ENCODE assay signal across 17 cellular contexts in genomic region chr6:41342241-41342640, GRCh38. TPM values are rescaled to one million over a fixed set of nuclear protein-coding genes. Genes with fewer than 3 reads are reported as not detected.
A peak's percentile ranks its signal among the peaks of the same experiment; 100 is the strongest.
DNase-seq lines count a peak whose midpoint lies in the region; ATAC-seq, FAIRE-seq and TF ChIP-seq lines count a peak whose summit lies in the region.
"Had no signal": no experiment of that assay in that cellular context is flagged by ENCODE, and none has a peak within 500 bp of the region (broad histone marks: within the 10 kb centered on the region; RNA-seq: fewer than 3 reads in every experiment).

No MANE protein-coding gene starts in this region.

- no peaks in the 10 kb centered on the region for H3K9me3 Mint-ChIP-seq in stimulated activated memory B cell treated with anti-CD40 and anti-IgM and Interleukin-4, amounts not matched to agents 10 μg/mL and 1 μg/mL and 100 μg/mL, for 72 hours
- H3K9me3 Mint-ChIP-seq: CD4-positive, alpha-beta memory T cell; H9 had no signal

- peak overlapping the region; percentile 15 for H3K27ac Mint-ChIP-seq in stimulated activated memory B cell treated with anti-CD40 and anti-IgM and Interleukin-4, amounts not matched to agents 10 μg/mL and 1 μg/mL and 100 μg/mL, for 72 hours
- H3K27ac Mint-ChIP-seq: CD4-positive, alpha-beta memory T cell had no signal

- H2AK5ac ChIP-seq in H1 (ENCODE audit: low read depth, low read length), result no peak overlapping the region

- no peaks in the 10 kb centered on the region; the same call in 1 of the 2 replicates for H4K20me1 ChIP-seq in HepG2 (ENCODE audit: insufficient read depth, low read length)
- no peaks in the 10 kb centered on the region for H4K20me1 ChIP-seq in H1 (replicated peaks in 1 of 2; ENCODE audit: control insufficient read depth in 1 of 2, insufficient read depth in 2 of 2, low read length in 2 of 2)

- H3K14ac ChIP-seq in H1 (ENCODE audit: insufficient read length), result no peak overlapping the region

- no peak overlapping the region for H2BK120ac ChIP-seq in H1 (replicated peaks; ENCODE audit: low read depth, low read length)

- peaks cover 3% of the 10 kb centered on the region for H3K27me3 Mint-ChIP-seq in stimulated activated memory B cell treated with anti-CD40 and anti-IgM and Interleukin-4, amounts not matched to agents 10 μg/mL and 1 μg/mL and 100 μg/mL, for 72 hours

- TF ChIP-seq POLR2A in HepG2 (IDR thresholded peaks at IDR 0.05; ENCODE audit: insufficient read depth in 1 of 2, low read depth in 2 of 2, low read length in 2 of 2) (no peak), right lobe of liver (IDR thresholded peaks at IDR 0.05) (no peak), H1 (IDR thresholded peaks at IDR 0.05; ENCODE audit: control extremely low read depth in 1 of 2, low read depth in 2 of 2, low read length in 2 of 2) (no peak)

- H4K91ac ChIP-seq in H1 (replicated peaks; ENCODE audit: insufficient read length, low read length), result no peak overlapping the region

- POLR2A ChIA-PET in HepG2 (lab: Yijun Ruan, JAX), result no interaction called here
- POLR2A ChIA-PET in Panc1 (lab: Charles Lee), result no interaction called here
- POLR2A ChIA-PET in H1 (lab: Charles Lee; ENCODE audit: partially characterized antibody), result no interaction called here

- BruUV-seq in HepG2 (replicated peaks; lab: Mats Ljungman, UMichigan), result no TSS peak
- BruUV-seq in Panc1 (replicated peaks; lab: Mats Ljungman, UMichigan), result no TSS peak

- ATAC-seq in HepG2, result no peak
- no peak for ATAC-seq in right lobe of liver
- 0 out of 2 replicates have a peak, but pooled peaks have one; percentile 18 for ATAC-seq in Panc1
- ATAC-seq in stimulated activated memory B cell treated with anti-CD40 and anti-IgM and Interleukin-4, amounts not matched to agents 10 μg/mL and 1 μg/mL and 100 μg/mL, for 72 hours, result no peak
- ATAC-seq in SK-N-SH treated with all-trans-retinoic acid at 6 μM for 48 hours, result no peak

- no peak overlapping the region for H4K8ac ChIP-seq in H1 (ENCODE audit: extremely low read depth, insufficient read depth, low read length)

- FAIRE-seq in HepG2 (lab: Jason Lieb, UNC) (no peak), H1 (lab: Jason Lieb, UNC) (no peak)
- FAIRE-seq: A204.1, G401.6, GM12891 had no signal

- H3K79me1 ChIP-seq in H1 (ENCODE audit: low read depth, low read length), result no peaks in the 10 kb centered on the region

- H3K36me3 Mint-ChIP-seq in stimulated activated memory B cell treated with anti-CD40 and anti-IgM and Interleukin-4, amounts not matched to agents 10 μg/mL and 1 μg/mL and 100 μg/mL, for 72 hours, result no peaks in the 10 kb centered on the region
- H3K36me3 Mint-ChIP-seq: CD4-positive, alpha-beta memory T cell had no signal

- H3K18ac ChIP-seq in H1 (ENCODE audit: extremely low read depth, low read length), result no peak overlapping the region

- in situ Hi-C loops in HepG2 (cut with HindIII; ENCODE audit: extremely low pct_ligation_motif_present, low pct_unique_long_range_greater_than_20kb), result no loop called here
- in situ Hi-C loops in Panc1 (cut with HindIII; ENCODE audit: low pct_unique_long_range_greater_than_20kb, low sequenced_read_pairs), result no loop called here

- H3K4me3 Mint-ChIP-seq in stimulated activated memory B cell treated with anti-CD40 and anti-IgM and Interleukin-4, amounts not matched to agents 10 μg/mL and 1 μg/mL and 100 μg/mL, for 72 hours, result no peak overlapping the region
- H3K4me3 Mint-ChIP-seq: CD4-positive, alpha-beta memory T cell; H9 had no signal

- no peak overlapping the region for H3K56ac ChIP-seq in H1 (replicated peaks; ENCODE audit: insufficient read length, low read depth, low read length)

- no peak overlapping the region for H3K9ac ChIP-seq in HepG2 (ENCODE audit: insufficient read depth, low read depth, low read length)
- H3K9ac ChIP-seq in H1 (replicated peaks in 1 of 4; ENCODE audit: extremely low read depth in 1 of 4, low read depth in 3 of 4, low read length in 3 of 4), result no peak overlapping the region
- H3K9ac ChIP-seq: GM23248 had no signal

- CTCF ChIA-PET in HepG2 (lab: Yijun Ruan, JAX; ENCODE audit: low intra/inter-chr PET ratio, low total read pairs) (no interaction called here), Panc1 (lab: Charles Lee) (no interaction called here), H1 (lab: Charles Lee; ENCODE audit: partially characterized antibody) (interaction anchor here (1.1 to 1.9 kb wide), 3 partner anchors 9 to 341 kb away, joined by 3 to 4 read pairs (median 4); no protein-coding TSS in a partner anchor)

- TF ChIP-seq RAD21 in HepG2 (CRISPR knock-in tag; IDR thresholded peaks at IDR 0.05), result no peak
- TF ChIP-seq RAD21 in H1 (IDR thresholded peaks at IDR 0.05 in 1 of 2, conservative IDR thresholded peaks at IDR 0.05 in 1 of 2; ENCODE audit: low read depth in 2 of 2, low read length in 2 of 2), result no peak

- no peaks in the 10 kb centered on the region for H3K23me2 ChIP-seq in H1 (ENCODE audit: low read depth, low read length)

- H3K4me1 ChIP-seq in HepG2 (ENCODE audit: insufficient read depth, low read length), result no peaks in the 10 kb centered on the region
- H3K4me1 ChIP-seq in right lobe of liver, result no peaks in the 10 kb centered on the region
- H3K4me1 ChIP-seq in Panc1 (ENCODE audit: control insufficient read depth, insufficient read depth, low read length), result no peaks in the 10 kb centered on the region
- H3K4me1 ChIP-seq in H1 (replicated peaks in 1 of 4; ENCODE audit: control insufficient read depth in 3 of 4, insufficient read depth in 4 of 4, low read length in 3 of 4), result 0 out of 7 replicates have a peak, but pooled peaks cover 0 to 2% (median 0%) of the 10 kb centered on the region in 4 experiments
- H3K4me1 ChIP-seq: BE2C had no signal

- intact Hi-C loops in HepG2 (cut with micrococcal nuclease; ENCODE audit: unreplicated experiment) (no loop called here), right lobe of liver (cut with DNase I) (no loop called here), Panc1 (cut with micrococcal nuclease; ENCODE audit: unreplicated experiment) (no loop called here)

- H3K23ac ChIP-seq in H1 (ENCODE audit: insufficient read length), result no peak overlapping the region

- H3K4me2 ChIP-seq in HepG2 (ENCODE audit: low read depth, low read length), result no peak overlapping the region
- H3K4me2 ChIP-seq in H1 (ENCODE audit: insufficient read depth in 1 of 2, low read depth in 2 of 2, low read length in 2 of 2), result no peak overlapping the region

- H2BK5ac ChIP-seq in H1 (ENCODE audit: low read depth, low read length), result no peak overlapping the region

- H3K9me3 ChIP-seq in HepG2 (ENCODE audit: low read length) (no peaks in the 10 kb centered on the region), right lobe of liver (no peaks in the 10 kb centered on the region), Panc1 (ENCODE audit: control insufficient read depth, insufficient read depth, low read depth, low read length) (no peaks in the 10 kb centered on the region), H1 (ENCODE audit: insufficient read depth in 2 of 2, low read depth in 1 of 2, low read length in 1 of 2) (no peaks in the 10 kb centered on the region)
- H3K9me3 ChIP-seq: BE2C had no signal

- H2AFZ ChIP-seq in HepG2 (ENCODE audit: low read length) (no peak overlapping the region), H1 (ENCODE audit: low read length) (no peak overlapping the region)
- H2AFZ ChIP-seq: GM23248 had no signal

- H4K5ac ChIP-seq in H1 (ENCODE audit: insufficient read length, low read depth, low read length), result no peak overlapping the region

- H3K36me3 ChIP-seq in HepG2 (replicated peaks in 1 of 2; ENCODE audit: control insufficient read depth in 1 of 2, insufficient read depth in 2 of 2, low read length in 2 of 2) (no peaks in the 10 kb centered on the region), right lobe of liver (no peaks in the 10 kb centered on the region), Panc1 (ENCODE audit: control insufficient read depth, insufficient read depth, low read length) (no peaks in the 10 kb centered on the region), H1 (ENCODE audit: control insufficient read depth in 2 of 4, insufficient read depth in 4 of 4, low read length in 3 of 4) (no peaks in the 10 kb centered on the region)
- H3K36me3 ChIP-seq: BE2C had no signal

- H2BK20ac ChIP-seq in H1 (ENCODE audit: low read length), result no peak overlapping the region

- no peak overlapping the region for H3K4me3 ChIP-seq in HepG2 (replicated peaks in 1 of 3; ENCODE audit: insufficient read depth in 1 of 3, low read depth in 2 of 3, low read length in 3 of 3)
- H3K4me3 ChIP-seq in right lobe of liver, result no peak overlapping the region
- no peak overlapping the region for H3K4me3 ChIP-seq in Panc1 (ENCODE audit: low read depth in 2 of 2, low read length in 2 of 2)
- no peak overlapping the region for H3K4me3 ChIP-seq in H1 (ENCODE audit: extremely low read depth in 1 of 4, insufficient read depth in 2 of 4, low read depth in 3 of 4, low read length in 4 of 4)
- H3K4me3 ChIP-seq: GM23248 had no signal

- H3K27me3 ChIP-seq in HepG2 (ENCODE audit: control insufficient read depth in 1 of 2, insufficient read depth in 2 of 2, low read length in 2 of 2), result peaks cover 20 to 72% of the 10 kb centered on the region in 2 experiments
- H3K27me3 ChIP-seq in right lobe of liver, result no peaks in the 10 kb centered on the region
- H3K27me3 ChIP-seq in Panc1 (ENCODE audit: control insufficient read depth, insufficient read depth, low read length), result peaks cover 18% of the 10 kb centered on the region
- no peaks in the 10 kb centered on the region; a peak in 2 of 7 replicates for H3K27me3 ChIP-seq in H1 (replicated peaks in 1 of 4; ENCODE audit: control insufficient read depth in 3 of 4, extremely low read depth in 1 of 4, insufficient read depth in 3 of 4, low read length in 3 of 4)

- H2BK15ac ChIP-seq in H1 (ENCODE audit: low read length), result no peak overlapping the region

- H2BK12ac ChIP-seq in H1 (ENCODE audit: low read depth, low read length), result peak overlapping the region; percentile 39; the same call in 1 of the 2 replicates

- H3K27ac ChIP-seq in HepG2 (ENCODE audit: extremely low read length, insufficient read depth, low read length), result no peak overlapping the region
- no peak overlapping the region for H3K27ac ChIP-seq in right lobe of liver
- no peak overlapping the region for H3K27ac ChIP-seq in Panc1 (ENCODE audit: low read length)
- H3K27ac ChIP-seq in H1 (ENCODE audit: low read depth, low read length), result no peak overlapping the region
- H3K27ac ChIP-seq: C4-2B, GM23248 had no signal

- H3K4me1 Mint-ChIP-seq in stimulated activated memory B cell treated with anti-CD40 and anti-IgM and Interleukin-4, amounts not matched to agents 10 μg/mL and 1 μg/mL and 100 μg/mL, for 72 hours, result peaks cover 29% of the 10 kb centered on the region

- WGBS in HepG2 (ENCODE audit: low lambda C conversion rate), result 7% methylated on average over 1 of the region's 1 CpG
- no CpG with 5 or more reads among the region's 1 CpG for WGBS in right lobe of liver (ENCODE audit: insufficient coverage, low coverage, low lambda C conversion rate, missing lambda C conversion rate)
- WGBS in H1 (ENCODE audit: extremely low coverage in 1 of 2, insufficient coverage in 1 of 2, insufficient read length in 1 of 2, insufficient replicate concordance in 2 of 2, low coverage in 1 of 2, low lambda C conversion rate in 2 of 2, missing lambda C conversion rate in 1 of 2), 2 experiments, result 92% methylated on average over 1 of the region's 1 CpG; no CpG with 5 or more reads in 1 of the 2 experiments

- TF ChIP-seq CTCF in HepG2 (CRISPR knock-in tag; IDR thresholded peaks at IDR 0.05), result no peak
- no peak for TF ChIP-seq CTCF in right lobe of liver (IDR thresholded peaks at IDR 0.05)
- no peak for TF ChIP-seq CTCF in Panc1 (IDR thresholded peaks at IDR 0.05)
- no peak for TF ChIP-seq CTCF in H1 (IDR thresholded peaks at IDR 0.05; ENCODE audit: control extremely low read depth in 1 of 3, insufficient read depth in 1 of 3, low read depth in 1 of 3, low read length in 3 of 3)

- H3K4ac ChIP-seq in H1 (replicated peaks; ENCODE audit: insufficient read length, low read depth, low read length), result no peak overlapping the region

- DNase-seq in HepG2 (ENCODE audit: low spot score), result no peak
- DNase-seq in right lobe of liver, result no peak
- no peak for DNase-seq in Panc1 (ENCODE audit: low read depth, low spot score)
- DNase-seq in H1 (ENCODE audit: low read depth in 1 of 2, low spot score in 2 of 2), result no peak
- no peak for DNase-seq in KG1 (lab: John Stamatoyannopoulos, UW)
- DNase-seq: BE2C, DMS79, GM23248, H9 had no signal

- no peak for TF ChIP-seq EP300 in HepG2 (IDR thresholded peaks at IDR 0.05; ENCODE audit: low read depth in 2 of 2, low read length in 2 of 2)
- TF ChIP-seq EP300 in HepG2 (CRISPR knock-in tag; IDR thresholded peaks at IDR 0.05; ENCODE audit: borderline replicate concordance), result no peak
- no peak for TF ChIP-seq EP300 in H1 (IDR thresholded peaks at IDR 0.05; ENCODE audit: borderline replicate concordance in 1 of 2, low read depth in 2 of 2, low read length in 2 of 2)

- no peaks in the 10 kb centered on the region for H3K79me2 ChIP-seq in HepG2 (ENCODE audit: insufficient read depth, low read length)
- H3K79me2 ChIP-seq in H1 (ENCODE audit: control insufficient read depth in 1 of 2, insufficient read depth in 2 of 2, low read length in 2 of 2), result no peaks in the 10 kb centered on the region

RNA-seq across cellular contexts. Expression of gene NCR2, which starts 6.8 kb away (rescaled TPM):
- total RNA-seq in HepG2 (2016; rRNA removed; fragmentation: Illumina TruSeq; extraction: Trizol) (not detected in 2 replicates), right lobe of liver (not detected), Panc1 (2021; ENCODE audit: unreplicated experiment) (not detected)
- not detected in 2 replicates for total RNA-seq in HepG2 (2016; cell fraction: cytosol; rRNA removed; fragmentation: Illumina TruSeq; extraction: Trizol; ENCODE audit: low read depth)
- total RNA-seq in HepG2 (2016; cell fraction: insoluble cytoplasmic fraction; rRNA removed; fragmentation: Illumina TruSeq; extraction: Trizol), result not detected in 2 replicates
- total RNA-seq in HepG2 (2016; cell fraction: membrane; rRNA removed; fragmentation: Illumina TruSeq; extraction: Trizol), result not detected in 2 replicates
- total RNA-seq in HepG2 (2016; cell fraction: nucleus; rRNA removed; fragmentation: Illumina TruSeq; extraction: Trizol), result not detected in 2 replicates
- polyA plus RNA-seq in HepG2 (2011; rRNA removed) (not detected in 2 replicates), H1 (2011; rRNA removed) (not detected in 2 replicates)
- not detected in 2 replicates for polyA plus RNA-seq in HepG2 (2011; cell fraction: cytosol; rRNA removed)
- polyA plus RNA-seq in HepG2 (2011; cell fraction: nucleus; rRNA removed), result not detected in 2 replicates
- polyA plus RNA-seq in HepG2 (2012), result not detected in 2 replicates
- not detected in 2 replicates for polyA plus RNA-seq in HepG2 (2016; cell fraction: cytosol; fragmentation: Illumina TruSeq; extraction: Trizol; ENCODE audit: low read depth)
- not detected in 2 replicates for polyA plus RNA-seq in HepG2 (2016; cell fraction: insoluble cytoplasmic fraction; fragmentation: Illumina TruSeq; extraction: Trizol; ENCODE audit: low read depth)
- polyA plus RNA-seq in HepG2 (2016; cell fraction: membrane; fragmentation: Illumina TruSeq; extraction: Trizol; ENCODE audit: low read depth), result not detected in 2 replicates
- not detected in 2 replicates for polyA plus RNA-seq in HepG2 (2016; cell fraction: nucleus; fragmentation: Illumina TruSeq; extraction: Trizol; ENCODE audit: insufficient read depth, low read depth)
- not detected in 2 replicates for polyA minus RNA-seq in HepG2 (2011; rRNA and poly(A)+ RNA removed; ENCODE audit: low replicate concordance)
- polyA minus RNA-seq in HepG2 (2011; cell fraction: cytosol; rRNA and poly(A)+ RNA removed), result not detected in 2 replicates
- polyA minus RNA-seq in HepG2 (2011; cell fraction: nucleus; rRNA and poly(A)+ RNA removed), result not detected in 2 replicates
- polyA plus RNA-seq in Panc1 (2012; ENCODE audit: insufficient read length), result not detected
- not detected in 2 replicates for total RNA-seq in H1 (2021; fragmentation: NEBNext Ultra II Directional; extraction: Animal tissue kit (Norgen Biotek cat#: 25700))
- polyA plus RNA-seq in H1 (2011; cell fraction: cytosol; rRNA removed), result not detected
- not detected for polyA plus RNA-seq in H1 (2011; cell fraction: nucleus; rRNA removed)
- not detected in 4 replicates for polyA plus RNA-seq in H1 (2012, experiment 1 of 2)
- polyA plus RNA-seq in H1 (2012, experiment 2 of 2), result not detected
- not detected for polyA plus RNA-seq in H1 (2013, experiment 1 of 2)
- polyA plus RNA-seq in H1 (2013, experiment 2 of 2), result not detected
- not detected in 2 replicates for polyA minus RNA-seq in H1 (2011; rRNA and poly(A)+ RNA removed)
- polyA minus RNA-seq in H1 (2011; cell fraction: cytosol; rRNA and poly(A)+ RNA removed), result not detected
- polyA minus RNA-seq in H1 (2011; cell fraction: nucleus; rRNA and poly(A)+ RNA removed), result not detected
- total RNA-seq: CD4-positive, alpha-beta memory T cell; GM23248; H9; HT1080 had no signal
- polyA plus RNA-seq: CD4-positive, alpha-beta memory T cell; GM23248 had no signal

RNA-seq across cellular contexts. Expression of gene TREM1, which starts 55.8 kb away (rescaled TPM):
- total RNA-seq in HepG2 (2016; rRNA removed; fragmentation: Illumina TruSeq; extraction: Trizol), result not detected in 2 replicates
- not detected in 2 replicates for total RNA-seq in HepG2 (2016; cell fraction: cytosol; rRNA removed; fragmentation: Illumina TruSeq; extraction: Trizol; ENCODE audit: low read depth)
- not detected in 2 replicates for total RNA-seq in HepG2 (2016; cell fraction: insoluble cytoplasmic fraction; rRNA removed; fragmentation: Illumina TruSeq; extraction: Trizol)
- total RNA-seq in HepG2 (2016; cell fraction: membrane; rRNA removed; fragmentation: Illumina TruSeq; extraction: Trizol), result not detected in 2 replicates
- not detected in 2 replicates for total RNA-seq in HepG2 (2016; cell fraction: nucleus; rRNA removed; fragmentation: Illumina TruSeq; extraction: Trizol)
- 0.27 and 0.49 TPM in 2 replicates for polyA plus RNA-seq in HepG2 (2011; rRNA removed)
- polyA plus RNA-seq in HepG2 (2011; cell fraction: cytosol; rRNA removed), result 0.17 and 0.40 TPM in 2 replicates
- polyA plus RNA-seq in HepG2 (2011; cell fraction: nucleus; rRNA removed), result not detected in 2 replicates
- polyA plus RNA-seq in HepG2 (2012), result not detected in 2 replicates
- not detected in 2 replicates for polyA plus RNA-seq in HepG2 (2016; cell fraction: cytosol; fragmentation: Illumina TruSeq; extraction: Trizol; ENCODE audit: low read depth)
- not detected in 2 replicates for polyA plus RNA-seq in HepG2 (2016; cell fraction: insoluble cytoplasmic fraction; fragmentation: Illumina TruSeq; extraction: Trizol; ENCODE audit: low read depth)
- not detected in 2 replicates for polyA plus RNA-seq in HepG2 (2016; cell fraction: membrane; fragmentation: Illumina TruSeq; extraction: Trizol; ENCODE audit: low read depth)
- not detected in 2 replicates for polyA plus RNA-seq in HepG2 (2016; cell fraction: nucleus; fragmentation: Illumina TruSeq; extraction: Trizol; ENCODE audit: insufficient read depth, low read depth)
- polyA minus RNA-seq in HepG2 (2011; rRNA and poly(A)+ RNA removed; ENCODE audit: low replicate concordance), result not detected in 2 replicates
- not detected in 2 replicates for polyA minus RNA-seq in HepG2 (2011; cell fraction: cytosol; rRNA and poly(A)+ RNA removed)
- not detected in 2 replicates for polyA minus RNA-seq in HepG2 (2011; cell fraction: nucleus; rRNA and poly(A)+ RNA removed)
- 1 to 10 TPM in 1 of 6 experiments, under 1 TPM in 4, not detected in 1; 0.51 to 3.3 (median 0.88) TPM for total RNA-seq in right lobe of liver
- total RNA-seq in Panc1 (2021; ENCODE audit: unreplicated experiment), result not detected
- polyA plus RNA-seq in Panc1 (2012; ENCODE audit: insufficient read length), result not detected
- total RNA-seq in H1 (2021; fragmentation: NEBNext Ultra II Directional; extraction: Animal tissue kit (Norgen Biotek cat#: 25700)), result not detected in 2 replicates
- polyA plus RNA-seq in H1 (2011; rRNA removed), result not detected in 2 replicates
- polyA plus RNA-seq in H1 (2011; cell fraction: cytosol; rRNA removed), result not detected
- not detected for polyA plus RNA-seq in H1 (2011; cell fraction: nucleus; rRNA removed)
- not detected in 4 replicates for polyA plus RNA-seq in H1 (2012, experiment 1 of 2)
- not detected for polyA plus RNA-seq in H1 (2012, experiment 2 of 2)
- not detected for polyA plus RNA-seq in H1 (2013, experiment 1 of 2)
- polyA plus RNA-seq in H1 (2013, experiment 2 of 2), result not detected
- polyA minus RNA-seq in H1 (2011; rRNA and poly(A)+ RNA removed), result not detected in 2 replicates
- not detected for polyA minus RNA-seq in H1 (2011; cell fraction: cytosol; rRNA and poly(A)+ RNA removed)
- not detected for polyA minus RNA-seq in H1 (2011; cell fraction: nucleus; rRNA and poly(A)+ RNA removed)
- total RNA-seq: CD4-positive, alpha-beta memory T cell; GM23248; H9; HT1080 had no signal
- polyA plus RNA-seq: CD4-positive, alpha-beta memory T cell; GM23248 had no signal
